In genomic region chr5:172443441-172444109, GRCh38 we compare ENCODE assay signal across 8 cellular contexts. TPM values are rescaled to one million over a fixed set of nuclear protein-coding genes. Genes with fewer than 3 reads are reported as not detected.
DNase-seq lines count a peak whose midpoint lies in the region; FAIRE-seq and TF ChIP-seq lines count a peak whose summit lies in the region.

No MANE protein-coding gene starts in this region.

- TF ChIP-seq POLR2A in GM12891 (IDR thresholded peaks at IDR 0.05; ENCODE audit: low read depth, low read length) = no peak

- DNase-seq in AG04449 (ENCODE audit: low read depth, low spot score) (peak; percentile 74), KG1 (lab: John Stamatoyannopoulos, UW) (peak; percentile 57), fibroblast of the aortic adventitia (ENCODE audit: low read depth) (peak; percentile 99), pulmonary artery endothelial cell (ENCODE audit: low read depth, low spot score) (peak; percentile 93), GM12891 (ENCODE audit: insufficient read length, low spot score) (no peak), T-helper 9 cell (no peak), GM19240 (ENCODE audit: insufficient read length, low spot score) (no peak)
- peak; percentile 14 for DNase-seq in activated CD8-positive, alpha-beta memory T cell treated with anti-CD3 and anti-CD28 coated beads, Interleukin-2, amount 50 U/mL, for 24 hours (ENCODE audit: extremely low read depth)

- CTCF ChIA-PET in AG04449 (lab: Yijun Ruan, JAX) = interaction anchor here (0.9 to 4.4 kb wide), 6 partner anchors 9 to 254 kb away, joined by 3 to 19 read pairs (median 4); no protein-coding TSS in a partner anchor

- POLR2A ChIA-PET in AG04449 (lab: Yijun Ruan, JAX) = interaction anchor here (0.8 to 1.5 kb wide), 2 partner anchors 9 to 11 kb away, joined by 5 to 6 read pairs; partner anchors contain the start of gene SH3PXD2B

- TF ChIP-seq CTCF in AG04449 (IDR thresholded peaks at IDR 0.05; ENCODE audit: insufficient read depth, low read length, missing control alignments) (no peak), fibroblast of the aortic adventitia (IDR thresholded peaks at IDR 0.05; ENCODE audit: insufficient read depth, low read length) (no peak)

- FAIRE-seq in GM12891 (lab: Jason Lieb, UNC) = no peak

- H3K4me3 ChIP-seq in AG04449 (ENCODE audit: low read depth, low read length) (no peak overlapping the region), fibroblast of the aortic adventitia (ENCODE audit: low read depth, low read length) (no peak overlapping the region)

TF ChIP-seq in GM12891, 5 proteins besides CTCF, POLR2A, EP300 and RAD21:
- no peak for TF ChIP-seq SPI1 (IDR thresholded peaks at IDR 0.05; ENCODE audit: low read depth, low read length)
- TF ChIP-seq POLR2AphosphoS5 (IDR thresholded peaks at IDR 0.05; ENCODE audit: low read depth, low read length) = no peak
- no peak for TF ChIP-seq PAX5 (IDR thresholded peaks at IDR 0.05; ENCODE audit: insufficient read depth, low read length, severe bottlenecking)
- TF ChIP-seq POU2F2 (IDR thresholded peaks at IDR 0.05; ENCODE audit: low read depth, low read length) = no peak

RNA-seq across cellular contexts. Expression of gene SH3PXD2B, which starts 10.8 kb away (rescaled TPM):
- 25.3 and 46.7 TPM in 2 replicates for total RNA-seq in fibroblast of the aortic adventitia (ENCODE audit: low replicate concordance)
- 19.4 and 25.9 TPM in 2 replicates for total RNA-seq in pulmonary artery endothelial cell
- 0.06 TPM for polyA plus RNA-seq in GM12891 (2012; ENCODE audit: low read depth, missing spikeins)

Comparison
In these comparisons a context has a peak if more than half of its experiments do, and no peak if none do; other contexts are left out.
1. DNase-seq: peak in AG04449 (single experiment), KG1 (single experiment), activated CD8-positive, alpha-beta memory T cell treated with anti-CD3 and anti-CD28 coated beads, Interleukin-2, amount 50 U/mL, for 24 hours (single experiment), fibroblast of the aortic adventitia (single experiment) and pulmonary artery endothelial cell (single experiment); none in GM12891 (single experiment), T-helper 9 cell (single experiment) and GM19240 (single experiment).